ENCODE assay signal across 14 cellular contexts in genomic region chr20:12925863-12926547, GRCh38.
"Had no signal": no experiment of that assay in that cellular context is flagged by ENCODE, and none has a peak within 500 bp of the region (broad histone marks: within the 10 kb centered on the region; RNA-seq: fewer than 3 reads in every experiment).

No MANE protein-coding gene starts in this region.

- H3K4me3 ChIP-seq: body of pancreas, esophagus muscularis mucosa, gastrocnemius medialis, mucosa of descending colon, prostate gland, upper lobe of left lung had no signal

- H3K9me3 ChIP-seq: body of pancreas, esophagus muscularis mucosa, gastrocnemius medialis, prostate gland, upper lobe of left lung had no signal

- H3K27ac Mint-ChIP-seq: activated CD4-positive, alpha-beta T cell treated with anti-CD3 and anti-CD28 coated beads, Interleukin-2, amount 10 ng/mL, durations not matched to agents 7 days and 5 days; activated CD8-positive, alpha-beta T cell treated with anti-CD3 and anti-CD28 coated beads, Interleukin-2, amount 10 ng/mL, durations not matched to agents 7 days and 5 days; activated naive CD8-positive, alpha-beta T cell treated with anti-CD3 and anti-CD28 coated beads, Interleukin-2, amount 50 U/mL, for 24 hours; activated T-helper 1 cell treated with anti-CD3 and anti-CD28 coated beads, Interleukin-12 subunit alpha, Interleukin-12 subunit beta, Interleukin-2, Interleukin-4 antibody, amounts not matched to agents 30 ng/mL and 10 ng/mL and 1 ng/mL, durations not matched to agents 14 hours and 24 hours and 36 hours had no signal

- H3K4me1 ChIP-seq: gastrocnemius medialis, upper lobe of left lung had no signal

- H3K27ac ChIP-seq: body of pancreas, esophagus muscularis mucosa, gastrocnemius medialis, upper lobe of left lung had no signal

- H3K4me1 Mint-ChIP-seq: activated naive CD8-positive, alpha-beta T cell treated with anti-CD3 and anti-CD28 coated beads, Interleukin-2, amount 50 U/mL, for 24 hours had no signal

- H3K27me3 ChIP-seq: body of pancreas, gastrocnemius medialis, upper lobe of left lung had no signal

- DNase-seq: activated gamma-delta T cell; activated naive CD4-positive, alpha-beta T cell treated with anti-CD3 and anti-CD28 coated beads, Interleukin-2, amount 50 U/mL, for 16 hours; effector memory CD4-positive, alpha-beta T cell; gastrocnemius medialis; stimulated activated CD4-positive, alpha-beta T cell treated with anti-CD3 and anti-CD28 coated beads, Interleukin-4, amount 100 ng/mL, for 24 hours had no signal

- H3K27me3 Mint-ChIP-seq: activated CD4-positive, alpha-beta T cell treated with anti-CD3 and anti-CD28 coated beads, Interleukin-2, amount 10 ng/mL, durations not matched to agents 7 days and 5 days had no signal

- H3K4me3 Mint-ChIP-seq: activated CD4-positive, alpha-beta T cell treated with anti-CD3 and anti-CD28 coated beads, Interleukin-2, amount 10 ng/mL, durations not matched to agents 7 days and 5 days; activated CD8-positive, alpha-beta T cell treated with anti-CD3 and anti-CD28 coated beads, Interleukin-2, amount 10 ng/mL, durations not matched to agents 7 days and 5 days; activated naive CD8-positive, alpha-beta T cell treated with anti-CD3 and anti-CD28 coated beads, Interleukin-2, amount 50 U/mL, for 24 hours; activated T-helper 1 cell treated with anti-CD3 and anti-CD28 coated beads, Interleukin-12 subunit alpha, Interleukin-12 subunit beta, Interleukin-2, Interleukin-4 antibody, amounts not matched to agents 30 ng/mL and 10 ng/mL and 1 ng/mL, durations not matched to agents 14 hours and 24 hours and 36 hours had no signal

- H3K36me3 ChIP-seq: esophagus muscularis mucosa, gastrocnemius medialis, prostate gland, upper lobe of left lung had no signal

- H3K9me3 Mint-ChIP-seq: activated CD4-positive, alpha-beta T cell treated with anti-CD3 and anti-CD28 coated beads, Interleukin-2, amount 10 ng/mL, durations not matched to agents 7 days and 5 days; activated T-helper 1 cell treated with anti-CD3 and anti-CD28 coated beads, Interleukin-12 subunit alpha, Interleukin-12 subunit beta, Interleukin-2, Interleukin-4 antibody, amounts not matched to agents 30 ng/mL and 10 ng/mL and 1 ng/mL, durations not matched to agents 14 hours and 24 hours and 36 hours had no signal
